11 cellular contexts compared by ENCODE assay signal in genomic region chr12:116266220-116266619, GRCh38. TPM values are rescaled to one million over a fixed set of nuclear protein-coding genes. Genes with fewer than 3 reads are reported as not detected.
DNase-seq lines count a peak whose midpoint lies in the region; ATAC-seq and TF ChIP-seq lines count a peak whose summit lies in the region.
"Had no signal": no experiment of that assay in that cellular context is flagged by ENCODE, and none has a peak within 500 bp of the region (broad histone marks: within the 10 kb centered on the region; RNA-seq: fewer than 3 reads in every experiment).

No MANE protein-coding gene starts in this region.

- H3K27ac ChIP-seq in right atrium auricular region (no peak overlapping the region), testis (peak overlapping the region in 1 of 2 donors; percentile 44), substantia nigra (ENCODE audit: low read depth, low read length, poor library complexity, severe bottlenecking) (no peak overlapping the region)

- ATAC-seq in Right ventricle myocardium superior (ENCODE audit: poor library complexity) = peak; percentile 39
- no peak for ATAC-seq in GM21528 (IDR thresholded peaks at IDR 0.05; ENCODE audit: low FRiP score, unreplicated experiment)
- no peak for ATAC-seq in GM19395 (IDR thresholded peaks at IDR 0.05; ENCODE audit: unreplicated experiment)

- DNase-seq in Right ventricle myocardium superior (no peak), right atrium auricular region (ENCODE audit: low spot score) (no peak), amniotic epithelial cell (ENCODE audit: low read depth) (peak; percentile 50), hepatic stellate cell (ENCODE audit: low spot score) (peak; percentile 29), testis (peak; percentile 32), substantia nigra (lab: John Stamatoyannopoulos, UW) (no peak)
- DNase-seq: AML-193; stimulated activated CD4-positive, alpha-beta T cell treated with anti-CD3 and anti-CD28 coated beads, Interleukin-15, amount 100 ng/mL, for 24 hours; stimulated activated naive CD4-positive, alpha-beta T cell had no signal

- 49 to 69% methylated on average over 2 of the region's 2 CpGs for WGBS in testis, 2 donors

- H3K4me1 ChIP-seq in right atrium auricular region (peaks cover 0 to 70% of the 10 kb centered on the region in 2 donors), testis (peaks cover 47% of the 10 kb centered on the region)

- H3K27me3 ChIP-seq in right atrium auricular region (no peaks in the 10 kb centered on the region), testis (no peaks in the 10 kb centered on the region)

- TF ChIP-seq POLR2A in testis (IDR thresholded peaks at IDR 0.05) = no peak

- H3K9me3 ChIP-seq in right atrium auricular region (no peaks in the 10 kb centered on the region), testis (no peaks in the 10 kb centered on the region)

- H3K4me3 ChIP-seq in right atrium auricular region (no peak overlapping the region), testis (no peak overlapping the region)

- H3K36me3 ChIP-seq in right atrium auricular region (no peaks in the 10 kb centered on the region), testis (ENCODE audit: low read depth, missing control alignments) (no peaks in the 10 kb centered on the region)

- TF ChIP-seq CTCF in right atrium auricular region (IDR thresholded peaks at IDR 0.05) (peak in 1 of 2 donors; percentile 13), testis (IDR thresholded peaks at IDR 0.05) (no peak)

- intact Hi-C loops in Right ventricle myocardium superior (cut with DNase I) (no loop called here), testis (cut with DNase I; ENCODE audit: low total_unique reads) (no loop called here)

RNA-seq across cellular contexts. Expression of gene MED13L, which starts 11.3 kb away (rescaled TPM):
- total RNA-seq in Right ventricle myocardium superior (57.7 TPM), right atrium auricular region (10 to 100 TPM; 55.0 to 64.1 TPM), testis (100 to 1,000 TPM; 133 to 173 TPM)
- 56.4 TPM for polyA plus RNA-seq in testis (ENCODE audit: insufficient read depth, low read depth, low replicate concordance)

Comparison
In these comparisons a context has a peak if more than half of its experiments do, and no peak if none do; other contexts are left out.
1. DNase-seq: peak in amniotic epithelial cell (single experiment), hepatic stellate cell (single experiment) and testis (single experiment); none in Right ventricle myocardium superior (single experiment), right atrium auricular region (single experiment) and substantia nigra (0 of 49).